1 cellular context compared by ENCODE assay signal in the genomic region with DNA sequence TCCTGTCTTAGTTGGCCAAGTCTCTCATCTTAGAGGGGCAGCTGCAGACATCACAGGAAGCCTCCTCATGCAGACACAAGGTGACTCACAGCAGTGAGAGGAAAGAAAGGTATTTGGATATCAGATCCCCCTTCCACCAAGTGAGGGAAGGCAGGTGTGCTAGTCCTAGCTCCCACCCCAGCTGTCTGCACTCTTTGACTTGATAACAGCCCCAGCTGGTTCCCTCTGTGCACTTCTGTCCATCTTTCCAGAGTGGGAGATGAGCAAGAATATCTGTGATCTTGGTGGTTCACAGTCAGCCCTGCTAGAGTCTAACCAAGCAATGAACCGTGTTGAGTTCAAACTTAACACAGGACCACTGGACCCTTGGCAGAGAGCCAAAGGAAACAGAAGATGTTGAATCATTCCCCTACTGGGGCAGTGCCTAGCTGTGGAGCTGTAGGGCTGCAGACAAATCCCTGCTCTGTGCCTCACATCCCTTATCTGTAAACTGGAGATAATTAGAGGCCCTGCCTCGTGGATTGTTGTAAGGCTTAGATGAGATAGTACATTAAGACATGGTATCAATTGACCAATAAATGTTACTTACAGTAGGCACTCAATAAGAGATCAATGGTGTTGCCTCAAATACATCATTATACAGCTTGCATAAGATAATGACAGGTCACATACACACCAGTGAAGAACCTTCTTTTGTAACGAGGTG.
A peak's percentile ranks its signal among the peaks of the same experiment; 100 is the strongest.
TF ChIP-seq lines count a peak whose summit lies in the region.

No MANE protein-coding gene starts in this region.

TF ChIP-seq in HEK293, 187 proteins besides CTCF, POLR2A, EP300 and RAD21 (continued from another document):
- TF ChIP-seq ZBTB1 (tag by site-specific recombination; IDR thresholded peaks at IDR 0.05) (no peak), ZNF629 (tag by site-specific recombination; IDR thresholded peaks at IDR 0.05) (peak; percentile 70), ZBTB21 (tag by site-specific recombination; IDR thresholded peaks at IDR 0.05) (no peak), ZNF350 (tag by site-specific recombination; IDR thresholded peaks at IDR 0.05) (0 out of 2 replicates have a peak, but pooled peaks have one; percentile 36), ZSCAN30 (tag by site-specific recombination; IDR thresholded peaks at IDR 0.05) (peak; percentile 79), ZNF544 (tag by site-specific recombination; IDR thresholded peaks at IDR 0.05) (no peak)
- TF ChIP-seq, protein P1, sequence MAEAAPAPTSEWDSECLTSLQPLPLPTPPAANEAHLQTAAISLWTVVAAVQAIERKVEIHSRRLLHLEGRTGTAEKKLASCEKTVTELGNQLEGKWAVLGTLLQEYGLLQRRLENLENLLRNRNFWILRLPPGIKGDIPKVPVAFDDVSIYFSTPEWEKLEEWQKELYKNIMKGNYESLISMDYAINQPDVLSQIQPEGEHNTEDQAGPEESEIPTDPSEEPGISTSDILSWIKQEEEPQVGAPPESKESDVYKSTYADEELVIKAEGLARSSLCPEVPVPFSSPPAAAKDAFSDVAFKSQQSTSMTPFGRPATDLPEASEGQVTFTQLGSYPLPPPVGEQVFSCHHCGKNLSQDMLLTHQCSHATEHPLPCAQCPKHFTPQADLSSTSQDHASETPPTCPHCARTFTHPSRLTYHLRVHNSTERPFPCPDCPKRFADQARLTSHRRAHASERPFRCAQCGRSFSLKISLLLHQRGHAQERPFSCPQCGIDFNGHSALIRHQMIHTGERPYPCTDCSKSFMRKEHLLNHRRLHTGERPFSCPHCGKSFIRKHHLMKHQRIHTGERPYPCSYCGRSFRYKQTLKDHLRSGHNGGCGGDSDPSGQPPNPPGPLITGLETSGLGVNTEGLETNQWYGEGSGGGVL (tag by site-specific recombination; IDR thresholded peaks at IDR 0.05): peak; percentile 91
- TF ChIP-seq, protein P2, sequence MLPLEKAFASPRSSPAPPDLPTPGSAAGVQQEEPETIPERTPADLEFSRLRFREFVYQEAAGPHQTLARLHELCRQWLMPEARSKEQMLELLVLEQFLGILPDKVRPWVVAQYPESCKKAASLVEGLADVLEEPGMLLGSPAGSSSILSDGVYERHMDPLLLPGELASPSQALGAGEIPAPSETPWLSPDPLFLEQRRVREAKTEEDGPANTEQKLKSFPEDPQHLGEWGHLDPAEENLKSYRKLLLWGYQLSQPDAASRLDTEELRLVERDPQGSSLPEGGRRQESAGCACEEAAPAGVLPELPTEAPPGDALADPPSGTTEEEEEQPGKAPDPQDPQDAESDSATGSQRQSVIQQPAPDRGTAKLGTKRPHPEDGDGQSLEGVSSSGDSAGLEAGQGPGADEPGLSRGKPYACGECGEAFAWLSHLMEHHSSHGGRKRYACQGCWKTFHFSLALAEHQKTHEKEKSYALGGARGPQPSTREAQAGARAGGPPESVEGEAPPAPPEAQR (tag by site-specific recombination; IDR thresholded peaks at IDR 0.05): no peak
